In genomic region chr12:107092669-107093546, GRCh38 we compare ENCODE assay signal across 7 cellular contexts. TPM values are rescaled to one million over a fixed set of nuclear protein-coding genes. Genes with fewer than 3 reads are reported as not detected.
DNase-seq lines count a peak whose midpoint lies in the region; ATAC-seq and TF ChIP-seq lines count a peak whose summit lies in the region.

No MANE protein-coding gene starts in this region.

- under 1% methylated on average over 54 of the region's 83 CpGs for WGBS in suprapubic skin

- TF ChIP-seq CTCF in fibroblast of the aortic adventitia (IDR thresholded peaks at IDR 0.05; ENCODE audit: insufficient read depth, low read length) (no peak), neutrophil (IDR thresholded peaks at IDR 0.05) (no peak), suprapubic skin (IDR thresholded peaks at IDR 0.05) (no peak)

- no peak overlapping the region for H3K4me3 Mint-ChIP-seq in activated T-cell treated with anti-CD3 and anti-CD28 coated beads, Interleukin-2, amount 50 U/mL, for 24 hours

- peaks cover 20% of the 10 kb centered on the region for H3K4me1 Mint-ChIP-seq in activated T-cell treated with anti-CD3 and anti-CD28 coated beads, Interleukin-2, amount 50 U/mL, for 24 hours (ENCODE audit: low read depth)

- peaks cover 10% of the 10 kb centered on the region for H3K36me3 Mint-ChIP-seq in activated T-cell treated with anti-CD3 and anti-CD28 coated beads, Interleukin-2, amount 50 U/mL, for 24 hours (ENCODE audit: low read depth)

- peak overlapping the region; percentile 92 for H3K4me3 ChIP-seq in fibroblast of the aortic adventitia (ENCODE audit: low read depth, low read length)
- peak overlapping the region; percentile 61 to 91 for H3K4me3 ChIP-seq in neutrophil (ENCODE audit: low read depth in 1 of 2, low read length in 1 of 2)
- peak overlapping the region; percentile 90 for H3K4me3 ChIP-seq in suprapubic skin

- H3K27me3 Mint-ChIP-seq in activated T-cell treated with anti-CD3 and anti-CD28 coated beads, Interleukin-2, amount 50 U/mL, for 24 hours = peaks cover 3% of the 10 kb centered on the region

- peak; percentile 56 for DNase-seq in NCI-H2171 treated with DMSO at 0.1 percent for 48 hours (lab: John Stamatoyannopoulos, UW)
- peak; percentile 90 for DNase-seq in activated T-cell treated with anti-CD3 and anti-CD28 coated beads, Interleukin-2, amount 50 U/mL, for 24 hours
- DNase-seq in fibroblast of the aortic adventitia (ENCODE audit: low read depth) = peak; percentile 49
- peak; percentile 85 to 90 for DNase-seq in suprapubic skin (ENCODE audit: low spot score in 2 of 2)

- H3K36me3 ChIP-seq in neutrophil = no peaks in the 10 kb centered on the region
- no peaks in the 10 kb centered on the region for H3K36me3 ChIP-seq in suprapubic skin

- no peak overlapping the region for H3K27ac Mint-ChIP-seq in activated T-cell treated with anti-CD3 and anti-CD28 coated beads, Interleukin-2, amount 50 U/mL, for 24 hours

- H3K27me3 ChIP-seq in neutrophil = peaks cover 20% of the 10 kb centered on the region
- H3K27me3 ChIP-seq in suprapubic skin = no peaks in the 10 kb centered on the region

- peak overlapping the region; percentile 88 for H3K27ac ChIP-seq in neutrophil
- H3K27ac ChIP-seq in suprapubic skin = peak overlapping the region; percentile 99

- peaks cover 6% of the 10 kb centered on the region for H3K9me3 Mint-ChIP-seq in activated T-cell treated with anti-CD3 and anti-CD28 coated beads, Interleukin-2, amount 50 U/mL, for 24 hours

- TF ChIP-seq EP300 in suprapubic skin (IDR thresholded peaks at IDR 0.05) = no peak

- TF ChIP-seq POLR2A in suprapubic skin (IDR thresholded peaks at IDR 0.05) = peak; percentile 88 to 98

- ATAC-seq in GM18519 (IDR thresholded peaks at IDR 0.05; ENCODE audit: low FRiP score, unreplicated experiment) (peak; percentile 18), HG02642 (IDR thresholded peaks at IDR 0.05; ENCODE audit: poor library complexity, unreplicated experiment) (peak; percentile 27)

- H3K4me1 ChIP-seq in neutrophil (ENCODE audit: control insufficient read depth in 1 of 2, insufficient read depth in 1 of 2, low read depth in 1 of 2, low read length in 1 of 2) (peaks cover 19 to 20% of the 10 kb centered on the region in 2 experiments), suprapubic skin (peaks cover 28% of the 10 kb centered on the region)

- H3K9me3 ChIP-seq in neutrophil (no peaks in the 10 kb centered on the region), suprapubic skin (no peaks in the 10 kb centered on the region)

RNA-seq across cellular contexts. Expression of gene CRY1, which starts 0.4 kb away (rescaled TPM):
- total RNA-seq in fibroblast of the aortic adventitia (ENCODE audit: low replicate concordance) (16.1 and 19.2 TPM in 2 replicates), suprapubic skin (10 to 100 TPM; 18.1 to 37.2 (median 35.0) TPM)

Comparison
In these comparisons a context has a peak if more than half of its experiments do, and no peak if none do; other contexts are left out.
1. Peak in every context shown above with its lines: DNase-seq, ATAC-seq, H3K4me3 ChIP-seq and H3K27ac ChIP-seq.